ENCODE assay signal across 9 cellular contexts in the genomic region with DNA sequence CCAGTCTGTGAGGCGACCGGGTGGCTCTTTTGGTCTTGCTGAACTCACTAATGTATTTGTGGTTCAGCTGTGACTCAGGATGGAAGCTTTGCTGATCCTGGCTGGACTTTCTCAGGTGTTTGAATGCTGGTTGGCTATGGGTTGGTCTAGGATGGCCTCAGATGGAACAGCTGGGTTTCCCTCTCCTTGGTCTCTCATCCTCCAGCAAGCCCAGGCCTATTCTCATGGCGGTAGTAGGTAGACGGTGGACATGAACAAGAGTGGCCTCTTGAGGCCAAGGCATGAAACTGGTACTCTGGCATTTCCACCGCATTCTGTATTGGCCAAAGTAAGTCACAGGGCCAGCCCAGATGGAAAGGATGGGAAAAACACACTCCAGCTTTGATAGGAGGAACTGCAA. TPM values are rescaled to one million over a fixed set of nuclear protein-coding genes. Genes with fewer than 3 reads are reported as not detected.
DNase-seq lines count a peak whose midpoint lies in the region; ATAC-seq, FAIRE-seq and TF ChIP-seq lines count a peak whose summit lies in the region.
"Had no signal": no experiment of that assay in that cellular context is flagged by ENCODE, and none has a peak within 500 bp of the region (broad histone marks: within the 10 kb centered on the region; RNA-seq: fewer than 3 reads in every experiment).

No MANE protein-coding gene starts in this region.

- WGBS in tibial nerve, 2 donors = 62% methylated on average over 5 of the region's 5 CpGs

- TF ChIP-seq CTCF in astrocyte (IDR thresholded peaks at IDR 0.05; ENCODE audit: insufficient read depth, low read depth, low read length) (peak; percentile 21), tibial nerve (IDR thresholded peaks at IDR 0.05) (peak in 3 of 5 experiments; percentile 18 to 51 (median 27))

- H3K79me2 ChIP-seq in astrocyte (ENCODE audit: insufficient read depth, low read length) = no peaks in the 10 kb centered on the region

- TF ChIP-seq EP300 in tibial nerve (IDR thresholded peaks at IDR 0.05) = no peak

- H3K9me3 ChIP-seq in MG63 (no peaks in the 10 kb centered on the region), astrocyte (ENCODE audit: insufficient read depth, low read depth, low read length) (no peaks in the 10 kb centered on the region), tibial nerve (no peaks in the 10 kb centered on the region)

- H3K4me1 ChIP-seq in astrocyte (ENCODE audit: insufficient read depth, low read length) (peaks cover 9% of the 10 kb centered on the region), tibial nerve (peaks cover 0 to 32% (median 11%) of the 10 kb centered on the region in 4 donors)

- no peaks in the 10 kb centered on the region for H3K9me3 Mint-ChIP-seq in astrocyte (ENCODE audit: unreplicated experiment)

- H3K36me3 ChIP-seq in MG63 (peaks cover 12% of the 10 kb centered on the region), astrocyte (ENCODE audit: insufficient read depth, low read length) (no peaks in the 10 kb centered on the region), tibial nerve (peaks cover 0 to 29% (median 0%) of the 10 kb centered on the region in 3 donors)

- peak; percentile 64 for DNase-seq in DMS53 treated with DMSO at 0.1 percent for 48 hours (lab: John Stamatoyannopoulos, UW; ENCODE audit: unreplicated experiment)
- DNase-seq in MG63 = peak; percentile 30
- DNase-seq in astrocyte (ENCODE audit: low read depth) = peak; percentile 51
- peak; percentile 45 for DNase-seq in iPS-NIHi11 (ENCODE audit: low spot score)
- DNase-seq in tibial nerve (ENCODE audit: low spot score in 2 of 2) = peak in 1 of 2 donors; percentile 14
- no peak for DNase-seq in activated CD4-positive, alpha-beta T cell treated with anti-CD3 and anti-CD28 coated beads, Interleukin-2, amount 50 U/mL, for 4 hours
- DNase-seq in GF-D8 (lab: John Stamatoyannopoulos, UW) = no peak

- no peak overlapping the region for H3K27ac ChIP-seq in astrocyte (ENCODE audit: low read depth, low read length)
- H3K27ac ChIP-seq in tibial nerve = no peak overlapping the region
- H3K27ac ChIP-seq: KMS-11 had no signal

- no peak overlapping the region for H3K4me2 ChIP-seq in astrocyte (ENCODE audit: low read length)
- H3K4me2 ChIP-seq: KMS-11 had no signal

- H2AFZ ChIP-seq in astrocyte (ENCODE audit: low read depth, low read length) = no peak overlapping the region

- no peaks in the 10 kb centered on the region for H4K20me1 ChIP-seq in astrocyte (ENCODE audit: insufficient read depth, low read length)

- H3K4me3 ChIP-seq in MG63 (no peak overlapping the region), astrocyte (ENCODE audit: insufficient read depth, low read depth, low read length) (no peak overlapping the region), tibial nerve (no peak overlapping the region)

- H3K9ac ChIP-seq in astrocyte (ENCODE audit: low read length) = no peak overlapping the region
- H3K9ac ChIP-seq: KMS-11 had no signal

- H3K36me3 Mint-ChIP-seq in astrocyte (ENCODE audit: low read depth, unreplicated experiment) = peaks cover 6% of the 10 kb centered on the region

- H3K27me3 ChIP-seq in MG63 = no peaks in the 10 kb centered on the region
- no peaks in the 10 kb centered on the region for H3K27me3 ChIP-seq in astrocyte (ENCODE audit: insufficient read depth, low read length)
- H3K27me3 ChIP-seq in tibial nerve = no peaks in the 10 kb centered on the region

- no peak for TF ChIP-seq POLR2A in tibial nerve (IDR thresholded peaks at IDR 0.05)

- no peak overlapping the region for H3K4me3 Mint-ChIP-seq in astrocyte (ENCODE audit: unreplicated experiment)

- ATAC-seq in HG03039 (IDR thresholded peaks at IDR 0.05; ENCODE audit: unreplicated experiment) = no peak

- FAIRE-seq in astrocyte (lab: Jason Lieb, UNC) = no peak

- H3K4me1 Mint-ChIP-seq in astrocyte (ENCODE audit: low read depth, unreplicated experiment) = peaks cover 14% of the 10 kb centered on the region

- H3K27me3 Mint-ChIP-seq in astrocyte (ENCODE audit: low read depth, unreplicated experiment) = peaks cover 8% of the 10 kb centered on the region

- H3K27ac Mint-ChIP-seq in astrocyte (ENCODE audit: unreplicated experiment) = no peak overlapping the region

RNA-seq across cellular contexts. Expression of gene POLR3B, which starts 11.8 kb away (rescaled TPM):
- total RNA-seq in MG63 (2014; rRNA removed; shearing (Covaris generic); ENCODE audit: low replicate concordance) = 7.1 and 7.7 TPM in 2 replicates
- 10.9 and 11.7 TPM in 2 replicates for total RNA-seq in astrocyte
- 10 to 100 TPM in 1 of 4 donors, 1 to 10 TPM in 3; 6.3 to 21.0 (median 7.7) TPM for total RNA-seq in tibial nerve

RNA-seq across cellular contexts. Expression of gene TCP11L2, which starts 43.2 kb away (rescaled TPM):
- 33.9 and 37.0 TPM in 2 replicates for total RNA-seq in MG63 (2014; rRNA removed; shearing (Covaris generic); ENCODE audit: low replicate concordance)
- total RNA-seq in astrocyte = 22.0 and 27.4 TPM in 2 replicates
- total RNA-seq in tibial nerve = 10 to 100 TPM; 21.6 to 34.9 (median 29.8) TPM

Comparison
In these comparisons a context has a peak if more than half of its experiments do, and no peak if none do; other contexts are left out.
1. DNase-seq: peak in DMS53 treated with DMSO at 0.1 percent for 48 hours (single experiment), MG63 (single experiment), astrocyte (single experiment) and iPS-NIHi11 (single experiment); none in activated CD4-positive, alpha-beta T cell treated with anti-CD3 and anti-CD28 coated beads, Interleukin-2, amount 50 U/mL, for 4 hours (0 of 2) and GF-D8 (single experiment).